ENCODE assay signal across 16 cellular contexts in the genomic region with DNA sequence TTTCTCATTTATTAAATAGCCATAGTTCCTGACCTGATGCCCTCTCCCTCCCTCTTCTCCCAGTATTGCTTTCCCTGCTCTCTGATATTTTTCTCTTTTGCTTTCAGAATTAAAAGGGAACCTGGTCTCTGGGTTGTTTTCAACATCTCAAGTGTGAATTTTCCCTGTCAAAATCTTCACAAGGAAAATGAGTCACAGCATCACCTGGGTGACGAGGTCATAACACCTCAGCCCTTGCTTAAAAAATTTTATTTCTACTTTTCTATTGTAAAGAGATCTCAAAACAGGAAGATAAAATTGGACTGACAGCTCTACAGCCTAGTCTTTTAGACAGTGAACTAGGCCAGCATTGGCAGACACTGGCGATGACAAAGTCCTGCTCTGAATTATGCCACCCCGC. TPM values are rescaled to one million over a fixed set of nuclear protein-coding genes. Genes with fewer than 3 reads are reported as not detected.
DNase-seq lines count a peak whose midpoint lies in the region; ATAC-seq, FAIRE-seq and TF ChIP-seq lines count a peak whose summit lies in the region.
"Had no signal": no experiment of that assay in that cellular context is flagged by ENCODE, and none has a peak within 500 bp of the region (broad histone marks: within the 10 kb centered on the region; RNA-seq: fewer than 3 reads in every experiment).

No MANE protein-coding gene starts in this region.

- no peaks in the 10 kb centered on the region for H3K36me3 Mint-ChIP-seq in activated CD4-positive, alpha-beta T cell treated with anti-CD3 and anti-CD28 coated beads for 36 hours (ENCODE audit: low read depth)
- H3K36me3 Mint-ChIP-seq in activated CD4-positive, alpha-beta T cell treated with anti-CD3 and anti-CD28 coated beads, Interleukin-2, amount 10 ng/mL, durations not matched to agents 7 days and 5 days (ENCODE audit: low read depth), result no peaks in the 10 kb centered on the region
- no peaks in the 10 kb centered on the region for H3K36me3 Mint-ChIP-seq in CD4-positive, alpha-beta T cell (ENCODE audit: low read depth)

- peaks cover 58% of the 10 kb centered on the region for H3K4me1 Mint-ChIP-seq in activated CD4-positive, alpha-beta T cell treated with anti-CD3 and anti-CD28 coated beads for 36 hours
- peaks cover 19% of the 10 kb centered on the region for H3K4me1 Mint-ChIP-seq in activated CD4-positive, alpha-beta T cell treated with anti-CD3 and anti-CD28 coated beads, Interleukin-2, amount 10 ng/mL, durations not matched to agents 7 days and 5 days
- peaks cover 14% of the 10 kb centered on the region for H3K4me1 Mint-ChIP-seq in CD4-positive, alpha-beta T cell (ENCODE audit: low read depth)

- H3K27ac Mint-ChIP-seq in activated CD4-positive, alpha-beta T cell treated with anti-CD3 and anti-CD28 coated beads for 36 hours, result no peak overlapping the region
- no peak overlapping the region for H3K27ac Mint-ChIP-seq in activated CD4-positive, alpha-beta T cell treated with anti-CD3 and anti-CD28 coated beads, Interleukin-2, amount 10 ng/mL, durations not matched to agents 7 days and 5 days
- H3K27ac Mint-ChIP-seq in CD4-positive, alpha-beta T cell, result no peak overlapping the region
- H3K27ac Mint-ChIP-seq: GM23338 had no signal

- FAIRE-seq in bronchial epithelial cell (lab: Jason Lieb, UNC), result no peak
- FAIRE-seq: G401.6, GM12891 had no signal

- H3K9me3 Mint-ChIP-seq in activated CD4-positive, alpha-beta T cell treated with anti-CD3 and anti-CD28 coated beads for 36 hours (ENCODE audit: low read depth), result no peaks in the 10 kb centered on the region
- H3K9me3 Mint-ChIP-seq in activated CD4-positive, alpha-beta T cell treated with anti-CD3 and anti-CD28 coated beads, Interleukin-2, amount 10 ng/mL, durations not matched to agents 7 days and 5 days, result no peaks in the 10 kb centered on the region
- no peaks in the 10 kb centered on the region for H3K9me3 Mint-ChIP-seq in CD4-positive, alpha-beta T cell
- H3K9me3 Mint-ChIP-seq: GM23338 had no signal

- no peaks in the 10 kb centered on the region for H3K36me3 ChIP-seq in bronchial epithelial cell (ENCODE audit: control insufficient read depth, insufficient read depth, low read length)
- H3K36me3 ChIP-seq in SJCRH30, result no peaks in the 10 kb centered on the region
- H3K36me3 ChIP-seq in heart left ventricle, result no peaks in the 10 kb centered on the region
- H3K36me3 ChIP-seq: BLaER1 had no signal

- no peak overlapping the region for H3K4me3 Mint-ChIP-seq in activated CD4-positive, alpha-beta T cell treated with anti-CD3 and anti-CD28 coated beads for 36 hours
- no peak overlapping the region for H3K4me3 Mint-ChIP-seq in activated CD4-positive, alpha-beta T cell treated with anti-CD3 and anti-CD28 coated beads, Interleukin-2, amount 10 ng/mL, durations not matched to agents 7 days and 5 days
- peak overlapping the region; percentile 11 for H3K4me3 Mint-ChIP-seq in CD4-positive, alpha-beta T cell
- H3K4me3 Mint-ChIP-seq: GM23338 had no signal

- peak; percentile 16 for DNase-seq in activated CD4-positive, alpha-beta T cell treated with anti-CD3 and anti-CD28 coated beads for 36 hours
- DNase-seq in activated CD4-positive, alpha-beta T cell treated with anti-CD3 and anti-CD28 coated beads, Interleukin-2, amount 10 ng/mL, durations not matched to agents 7 days and 5 days, result no peak
- no peak for DNase-seq in CD4-positive, alpha-beta T cell
- DNase-seq in bronchial epithelial cell (ENCODE audit: low read depth) (peak; percentile 33), renal cortical epithelial cell (ENCODE audit: low read depth) (peak; percentile 16), SJCRH30 (no peak), heart left ventricle (no peak)
- DNase-seq: 8988T, AML-193, DMS79 treated with DMSO at 0.1 percent for 48 hours, EL, H7 had no signal

- no peak overlapping the region for H3K4me3 ChIP-seq in bronchial epithelial cell (ENCODE audit: low read depth, low read length)
- no peak overlapping the region for H3K4me3 ChIP-seq in SJCRH30
- no peak overlapping the region for H3K4me3 ChIP-seq in heart left ventricle
- H3K4me3 ChIP-seq: BLaER1, GM23338 had no signal

- TF ChIP-seq POLR2A in heart left ventricle (IDR thresholded peaks at IDR 0.05), result no peak

- H3K4me1 ChIP-seq in SJCRH30 (0 out of 2 replicates have a peak, but pooled peaks cover 4% of the 10 kb centered on the region), heart left ventricle (peaks cover 0 to 37% (median 21%) of the 10 kb centered on the region in 12 donors)

- 86 to 88% (median 86%) methylated on average over 3 of the region's 3 CpGs for WGBS in heart left ventricle, 4 donors

- H3K27me3 ChIP-seq in CD4-positive, alpha-beta T cell (ENCODE audit: control insufficient read depth, insufficient read depth, low read length), result no peaks in the 10 kb centered on the region
- H3K27me3 ChIP-seq in bronchial epithelial cell (ENCODE audit: control insufficient read depth, insufficient read depth, low read length) (no peaks in the 10 kb centered on the region), SJCRH30 (no peaks in the 10 kb centered on the region), heart left ventricle (no peaks in the 10 kb centered on the region)
- H3K27me3 ChIP-seq: BLaER1 had no signal

- H3K9me3 ChIP-seq in CD4-positive, alpha-beta T cell (ENCODE audit: control insufficient read depth, low read length), result no peaks in the 10 kb centered on the region
- no peaks in the 10 kb centered on the region for H3K9me3 ChIP-seq in SJCRH30 (replicated peaks)
- H3K9me3 ChIP-seq in heart left ventricle, result no peaks in the 10 kb centered on the region
- H3K9me3 ChIP-seq: BLaER1 had no signal

- ATAC-seq in activated CD4-positive, alpha-beta T cell treated with anti-CD3 and anti-CD28 coated beads for 36 hours, result no peak
- ATAC-seq in CD4-positive, alpha-beta T cell (ENCODE audit: poor library complexity), result no peak
- ATAC-seq in heart left ventricle, result no peak
- ATAC-seq: GM23338 had no signal

- no peak for TF ChIP-seq CTCF in CD4-positive, alpha-beta T cell (IDR thresholded peaks at IDR 0.05)
- TF ChIP-seq CTCF in bronchial epithelial cell (IDR thresholded peaks at IDR 0.05; ENCODE audit: insufficient read depth, low read length, severe bottlenecking) (no peak), heart left ventricle (IDR thresholded peaks at IDR 0.05) (no peak)

- no peak overlapping the region for H3K27ac ChIP-seq in CD4-positive, alpha-beta T cell (ENCODE audit: low read depth, low read length)
- H3K27ac ChIP-seq in SJCRH30, result no peak overlapping the region
- no peak overlapping the region for H3K27ac ChIP-seq in heart left ventricle
- H3K27ac ChIP-seq: BLaER1 had no signal

- POLR2A ChIA-PET in activated CD4-positive, alpha-beta T cell treated with anti-CD3 and anti-CD28 coated beads for 36 hours (lab: Charles Lee), result no interaction called here
- POLR2A ChIA-PET in activated CD4-positive, alpha-beta T cell treated with anti-CD3 and anti-CD28 coated beads, Interleukin-2, amount 10 ng/mL, durations not matched to agents 7 days and 5 days (lab: Charles Lee), result no interaction called here
- POLR2A ChIA-PET in CD4-positive, alpha-beta T cell (lab: Charles Lee), result no interaction called here

- intact Hi-C loops in activated CD4-positive, alpha-beta T cell treated with anti-CD3 and anti-CD28 coated beads for 36 hours (cut with DNase I, micrococcal nuclease), result loop anchor here (10.0 kb wide), 2 partner anchors 149 to 1159 kb away; no protein-coding TSS in a partner anchor
- intact Hi-C loops in CD4-positive, alpha-beta T cell (cut with DNase I, micrococcal nuclease), result no loop called here
- intact Hi-C loops in heart left ventricle (cut with DNase I), result no loop called here

- CTCF ChIA-PET in activated CD4-positive, alpha-beta T cell treated with anti-CD3 and anti-CD28 coated beads for 36 hours (lab: Charles Lee), result no interaction called here
- CTCF ChIA-PET in activated CD4-positive, alpha-beta T cell treated with anti-CD3 and anti-CD28 coated beads, Interleukin-2, amount 10 ng/mL, durations not matched to agents 7 days and 5 days (lab: Charles Lee), result no interaction called here
- CTCF ChIA-PET in CD4-positive, alpha-beta T cell (lab: Charles Lee), result no interaction called here

- peaks cover 3% of the 10 kb centered on the region for H3K27me3 Mint-ChIP-seq in activated CD4-positive, alpha-beta T cell treated with anti-CD3 and anti-CD28 coated beads for 36 hours
- peaks cover 5% of the 10 kb centered on the region for H3K27me3 Mint-ChIP-seq in activated CD4-positive, alpha-beta T cell treated with anti-CD3 and anti-CD28 coated beads, Interleukin-2, amount 10 ng/mL, durations not matched to agents 7 days and 5 days
- no peaks in the 10 kb centered on the region for H3K27me3 Mint-ChIP-seq in CD4-positive, alpha-beta T cell

RNA-seq across cellular contexts. Expression of a gene that starts 40.1 kb away (rescaled TPM):
- total RNA-seq in activated CD4-positive, alpha-beta T cell treated with anti-CD3 and anti-CD28 coated beads for 36 hours, result not detected
- not detected for total RNA-seq in activated CD4-positive, alpha-beta T cell treated with anti-CD3 and anti-CD28 coated beads, Interleukin-2, amount 10 ng/mL, durations not matched to agents 7 days and 5 days
- total RNA-seq in CD4-positive, alpha-beta T cell, result not detected
- total RNA-seq in bronchial epithelial cell, result not detected in 2 replicates
- total RNA-seq in renal cortical epithelial cell, result not detected in 2 replicates
- total RNA-seq in SJCRH30 (2014; rRNA removed; shearing (Covaris generic)), result not detected in 2 replicates
- total RNA-seq in heart left ventricle, result 1 to 10 TPM in 5 of 9 donors, under 1 TPM in 3, not detected in 1; 0.56 to 4.7 (median 1.2) TPM
- polyA plus RNA-seq in heart left ventricle, result 1 to 10 TPM in 1 of 2 donors, under 1 TPM in 1; 0.11 to 3.3 TPM

Comparison
In these comparisons a context has a peak if more than half of its experiments do, and no peak if none do; other contexts are left out.
1. DNase-seq: peak in activated CD4-positive, alpha-beta T cell treated with anti-CD3 and anti-CD28 coated beads for 36 hours (single experiment), bronchial epithelial cell (single experiment) and renal cortical epithelial cell (single experiment); none in activated CD4-positive, alpha-beta T cell treated with anti-CD3 and anti-CD28 coated beads, Interleukin-2, amount 10 ng/mL, durations not matched to agents 7 days and 5 days (single experiment), CD4-positive, alpha-beta T cell (0 of 10), SJCRH30 (0 of 2) and heart left ventricle (0 of 5).
2. intact Hi-C loops: an anchor here in activated CD4-positive, alpha-beta T cell treated with anti-CD3 and anti-CD28 coated beads for 36 hours (10.0 kb wide); none called in CD4-positive, alpha-beta T cell and heart left ventricle.